ENCODE assay signal across 1 cellular context in the genomic region with DNA sequence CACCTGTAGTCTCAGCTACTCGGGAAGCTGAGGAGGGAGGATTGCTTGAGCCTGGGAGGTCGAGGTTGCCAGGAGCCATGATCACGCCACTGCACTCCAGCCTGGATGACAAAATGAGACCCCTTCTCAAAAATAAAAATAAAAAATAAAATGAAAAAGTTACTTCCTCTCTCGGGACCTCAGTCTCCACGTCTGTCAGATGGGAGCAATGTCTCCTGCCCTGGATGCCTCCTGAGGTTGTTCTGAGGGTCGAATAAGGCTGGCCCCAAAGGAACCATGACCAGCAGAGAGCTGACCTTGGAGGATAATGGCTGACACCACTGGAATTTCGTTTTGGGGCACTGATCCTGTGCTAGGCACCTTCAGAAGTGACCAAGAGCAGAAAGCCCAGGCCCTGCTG.
TF ChIP-seq lines count a peak whose summit lies in the region.

No MANE protein-coding gene starts in this region.

TF ChIP-seq in HepG2, 621 proteins besides CTCF, POLR2A, EP300 and RAD21:
- TF ChIP-seq ZNF614 (CRISPR knock-in tag; IDR thresholded peaks at IDR 0.05; ENCODE audit: borderline replicate concordance) (no peak), TOPORS (CRISPR knock-in tag; IDR thresholded peaks at IDR 0.05) (no peak), SOX5 (CRISPR knock-in tag; IDR thresholded peaks at IDR 0.05; ENCODE audit: borderline replicate concordance) (no peak), ZNF160 (CRISPR knock-in tag; IDR thresholded peaks at IDR 0.05) (no peak), ZNF629 (CRISPR knock-in tag; conservative IDR thresholded peaks at IDR 0.05) (peak; percentile 88), ZMYM3 (CRISPR knock-in tag; IDR thresholded peaks at IDR 0.05) (peak; percentile 54; the same call in 1 of the 2 replicates)
